ENCODE assay signal across 27 cellular contexts in genomic region chr14:24845851-24846250, GRCh38.
"Had no signal": no experiment of that assay in that cellular context is flagged by ENCODE, and none has a peak within 500 bp of the region (broad histone marks: within the 10 kb centered on the region; RNA-seq: fewer than 3 reads in every experiment).

No MANE protein-coding gene starts in this region.

- DNase-seq: activated CD4-positive, alpha-beta T cell treated with anti-CD3 and anti-CD28 coated beads for 36 hours; activated CD4-positive, CD25-positive, alpha-beta regulatory T cell; activated CD8-positive, alpha-beta memory T cell treated with anti-CD3 and anti-CD28 coated beads, Interleukin-2, amount 10 ng/mL, durations not matched to agents 7 days and 5 days; activated CD8-positive, alpha-beta T cell treated with anti-CD3 and anti-CD28 coated beads, Interleukin-2, amount 10 ng/mL, durations not matched to agents 7 days and 5 days; activated effector memory CD4-positive, alpha-beta T cell treated with Interleukin-2 at 50 U/mL for 16 hours; activated naive CD4-positive, alpha-beta T cell treated with Interleukin-2 at 50 U/mL for 16 hours; activated T-cell treated with anti-CD3 and anti-CD28 coated beads, Interleukin-2, amount 50 U/mL, for 72 hours; adrenal gland; aorta; cerebellar nuclear complex; dorsolateral prefrontal cortex; effector memory CD4-positive, alpha-beta T cell; heart left ventricle; hypothalamus; natural killer cell; sigmoid colon; spleen; stimulated activated naive CD4-positive, alpha-beta T cell treated with Interleukin-2 at 50 U/mL for 16 hours; T-helper 1 cell had no signal

- H3K4me1 Mint-ChIP-seq: activated CD4-positive, alpha-beta T cell treated with anti-CD3 and anti-CD28 coated beads for 36 hours; activated CD8-positive, alpha-beta memory T cell treated with anti-CD3 and anti-CD28 coated beads, Interleukin-2, amount 10 ng/mL, durations not matched to agents 7 days and 5 days; memory B cell; natural killer cell had no signal

- H3K36me3 Mint-ChIP-seq: activated CD8-positive, alpha-beta memory T cell treated with anti-CD3 and anti-CD28 coated beads, Interleukin-2, amount 10 ng/mL, durations not matched to agents 7 days and 5 days; activated naive CD8-positive, alpha-beta T cell; brain; memory B cell; natural killer cell had no signal

- H3K36me3 ChIP-seq: adrenal gland, cardiac muscle cell, heart left ventricle, prostate gland, sigmoid colon, spleen, tibial nerve had no signal

- H3K27ac Mint-ChIP-seq: activated CD4-positive, alpha-beta T cell treated with anti-CD3 and anti-CD28 coated beads for 36 hours; activated CD8-positive, alpha-beta memory T cell treated with anti-CD3 and anti-CD28 coated beads, Interleukin-2, amount 10 ng/mL, durations not matched to agents 7 days and 5 days; activated CD8-positive, alpha-beta T cell treated with anti-CD3 and anti-CD28 coated beads, Interleukin-2, amount 10 ng/mL, durations not matched to agents 7 days and 5 days; activated naive CD8-positive, alpha-beta T cell; activated T-cell treated with anti-CD3 and anti-CD28 coated beads, Interleukin-2, amount 50 U/mL, for 72 hours; memory B cell; natural killer cell; T-helper 2 cell treated with Interferon-gamma antibody and Interleukin-4, amounts not matched to agents 5 μg/mL and 100 μg/mL, for 36 hours had no signal

- H3K27me3 Mint-ChIP-seq: brain had no signal

- ATAC-seq: activated CD4-positive, alpha-beta T cell treated with anti-CD3 and anti-CD28 coated beads for 36 hours; activated CD8-positive, alpha-beta memory T cell treated with anti-CD3 and anti-CD28 coated beads, Interleukin-2, amount 10 ng/mL, durations not matched to agents 7 days and 5 days; activated CD8-positive, alpha-beta T cell treated with anti-CD3 and anti-CD28 coated beads, Interleukin-2, amount 10 ng/mL, durations not matched to agents 7 days and 5 days; activated T-cell treated with anti-CD3 and anti-CD28 coated beads, Interleukin-2, amount 50 U/mL, for 72 hours; heart left ventricle; natural killer cell had no signal

- H3K9me3 Mint-ChIP-seq: activated T-cell treated with anti-CD3 and anti-CD28 coated beads, Interleukin-2, amount 50 U/mL, for 72 hours; memory B cell; natural killer cell; T-helper 2 cell treated with Interferon-gamma antibody and Interleukin-4, amounts not matched to agents 5 μg/mL and 100 μg/mL, for 36 hours had no signal

- H3K4me1 ChIP-seq: adrenal gland, prostate gland, spleen had no signal

- H3K4me3 ChIP-seq: adrenal gland, cardiac muscle cell, coronary artery, heart left ventricle, prostate gland, sigmoid colon, spleen, tibial nerve had no signal

- H3K4me3 Mint-ChIP-seq: activated CD4-positive, alpha-beta T cell treated with anti-CD3 and anti-CD28 coated beads for 36 hours; activated CD8-positive, alpha-beta memory T cell treated with anti-CD3 and anti-CD28 coated beads, Interleukin-2, amount 10 ng/mL, durations not matched to agents 7 days and 5 days; activated CD8-positive, alpha-beta T cell treated with anti-CD3 and anti-CD28 coated beads, Interleukin-2, amount 10 ng/mL, durations not matched to agents 7 days and 5 days; activated naive CD8-positive, alpha-beta T cell; activated T-cell treated with anti-CD3 and anti-CD28 coated beads, Interleukin-2, amount 50 U/mL, for 72 hours; brain; memory B cell; natural killer cell; T-helper 2 cell treated with Interferon-gamma antibody and Interleukin-4, amounts not matched to agents 5 μg/mL and 100 μg/mL, for 36 hours had no signal

- H3K9me3 ChIP-seq: adrenal gland, heart left ventricle, prostate gland, sigmoid colon, spleen, tibial nerve had no signal

- H3K27ac ChIP-seq: adrenal gland, cardiac muscle cell, coronary artery, heart left ventricle, prostate gland, sigmoid colon, spleen, tibial nerve had no signal

- H3K27me3 ChIP-seq: adrenal gland, cardiac muscle cell, dorsolateral prefrontal cortex, heart left ventricle, sigmoid colon, spleen, tibial nerve had no signal
